Comparison of ENCODE assay signal across 1 cellular context in genomic region chr3:48430359-48431101, GRCh38.
TF ChIP-seq lines count a peak whose summit lies in the region.

No MANE protein-coding gene starts in this region.

TF ChIP-seq in HepG2, 621 proteins besides CTCF, POLR2A, EP300 and RAD21 (continued from another document and continues in another):
- TF ChIP-seq, protein P1, sequence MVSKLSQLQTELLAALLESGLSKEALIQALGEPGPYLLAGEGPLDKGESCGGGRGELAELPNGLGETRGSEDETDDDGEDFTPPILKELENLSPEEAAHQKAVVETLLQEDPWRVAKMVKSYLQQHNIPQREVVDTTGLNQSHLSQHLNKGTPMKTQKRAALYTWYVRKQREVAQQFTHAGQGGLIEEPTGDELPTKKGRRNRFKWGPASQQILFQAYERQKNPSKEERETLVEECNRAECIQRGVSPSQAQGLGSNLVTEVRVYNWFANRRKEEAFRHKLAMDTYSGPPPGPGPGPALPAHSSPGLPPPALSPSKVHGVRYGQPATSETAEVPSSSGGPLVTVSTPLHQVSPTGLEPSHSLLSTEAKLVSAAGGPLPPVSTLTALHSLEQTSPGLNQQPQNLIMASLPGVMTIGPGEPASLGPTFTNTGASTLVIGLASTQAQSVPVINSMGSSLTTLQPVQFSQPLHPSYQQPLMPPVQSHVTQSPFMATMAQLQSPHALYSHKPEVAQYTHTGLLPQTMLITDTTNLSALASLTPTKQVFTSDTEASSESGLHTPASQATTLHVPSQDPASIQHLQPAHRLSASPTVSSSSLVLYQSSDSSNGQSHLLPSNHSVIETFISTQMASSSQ (IDR thresholded peaks at IDR 0.05; ENCODE audit: low read depth), result 0 out of 2 replicates have a peak, but pooled peaks have one; percentile 5
- TF ChIP-seq, protein P1 (CRISPR knock-in tag; IDR thresholded peaks at IDR 0.05; ENCODE audit: borderline replicate concordance), result 0 out of 2 replicates have a peak, but pooled peaks have one; percentile 12
- 0 out of 2 replicates have a peak, but pooled peaks have one; percentile 7 for TF ChIP-seq ARHGAP35 (CRISPR knock-in tag; IDR thresholded peaks at IDR 0.05; ENCODE audit: borderline replicate concordance)
- peak; percentile 9 for TF ChIP-seq CBX1 (IDR thresholded peaks at IDR 0.05; ENCODE audit: low read depth)
- peak; percentile 51 for TF ChIP-seq TOPORS (CRISPR knock-in tag; IDR thresholded peaks at IDR 0.05)
- TF ChIP-seq KLF11 (CRISPR knock-in tag; IDR thresholded peaks at IDR 0.05), result peak; percentile 7; the same call in 1 of the 2 replicates
- TF ChIP-seq ZNF781 (CRISPR knock-in tag; IDR thresholded peaks at IDR 0.05; ENCODE audit: borderline replicate concordance, not compliant biosample characterization), result no peak
- no peak for TF ChIP-seq ELF3 (CRISPR knock-in tag; IDR thresholded peaks at IDR 0.05)
- peak; percentile 61 for TF ChIP-seq ZBTB34 (CRISPR knock-in tag; IDR thresholded peaks at IDR 0.05)
- TF ChIP-seq ZNF280B (CRISPR knock-in tag; IDR thresholded peaks at IDR 0.05; ENCODE audit: borderline replicate concordance), result no peak
- TF ChIP-seq RFXANK (CRISPR knock-in tag; IDR thresholded peaks at IDR 0.05), result no peak
- no peak for TF ChIP-seq CREM (IDR thresholded peaks at IDR 0.05)
- TF ChIP-seq CREM (CRISPR knock-in tag; IDR thresholded peaks at IDR 0.05), result no peak
- TF ChIP-seq ZNF850 (CRISPR knock-in tag; conservative IDR thresholded peaks at IDR 0.05), result peak; percentile 8; the same call in 1 of the 2 replicates
- no peak for TF ChIP-seq STAT5B (CRISPR knock-in tag; IDR thresholded peaks at IDR 0.05)
- TF ChIP-seq, protein P2, sequence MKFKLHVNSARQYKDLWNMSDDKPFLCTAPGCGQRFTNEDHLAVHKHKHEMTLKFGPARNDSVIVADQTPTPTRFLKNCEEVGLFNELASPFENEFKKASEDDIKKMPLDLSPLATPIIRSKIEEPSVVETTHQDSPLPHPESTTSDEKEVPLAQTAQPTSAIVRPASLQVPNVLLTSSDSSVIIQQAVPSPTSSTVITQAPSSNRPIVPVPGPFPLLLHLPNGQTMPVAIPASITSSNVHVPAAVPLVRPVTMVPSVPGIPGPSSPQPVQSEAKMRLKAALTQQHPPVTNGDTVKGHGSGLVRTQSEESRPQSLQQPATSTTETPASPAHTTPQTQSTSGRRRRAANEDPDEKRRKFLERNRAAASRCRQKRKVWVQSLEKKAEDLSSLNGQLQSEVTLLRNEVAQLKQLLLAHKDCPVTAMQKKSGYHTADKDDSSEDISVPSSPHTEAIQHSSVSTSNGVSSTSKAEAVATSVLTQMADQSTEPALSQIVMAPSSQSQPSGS (CRISPR knock-in tag; IDR thresholded peaks at IDR 0.05), result peak; percentile 15
- TF ChIP-seq HNRNPLL (IDR thresholded peaks at IDR 0.05; ENCODE audit: low read depth, low read length, poor library complexity, severe bottlenecking), result no peak
- no peak for TF ChIP-seq GLI4 (CRISPR knock-in tag; IDR thresholded peaks at IDR 0.05; ENCODE audit: borderline replicate concordance)
- 0 out of 2 replicates have a peak, but pooled peaks have one; percentile 11 for TF ChIP-seq KLF9 (CRISPR knock-in tag; IDR thresholded peaks at IDR 0.05; ENCODE audit: low read depth)
- 0 out of 2 replicates have a peak, but pooled peaks have one; percentile 14 for TF ChIP-seq NCOA1 (CRISPR knock-in tag; IDR thresholded peaks at IDR 0.05)
- 0 out of 2 replicates have a peak, but pooled peaks have one; percentile 14 for TF ChIP-seq MTF2 (CRISPR knock-in tag; IDR thresholded peaks at IDR 0.05; ENCODE audit: borderline replicate concordance)
- TF ChIP-seq TFAP4 (IDR thresholded peaks at IDR 0.05; ENCODE audit: borderline replicate concordance, low read depth), result 0 out of 2 replicates have a peak, but pooled peaks have one; percentile 1
- TF ChIP-seq ZNF839 (CRISPR knock-in tag; IDR thresholded peaks at IDR 0.05; ENCODE audit: borderline replicate concordance), result 0 out of 2 replicates have a peak, but pooled peaks have one; percentile 47
- TF ChIP-seq ISX (CRISPR knock-in tag; conservative IDR thresholded peaks at IDR 0.05), result no peak
- TF ChIP-seq, protein P3, sequence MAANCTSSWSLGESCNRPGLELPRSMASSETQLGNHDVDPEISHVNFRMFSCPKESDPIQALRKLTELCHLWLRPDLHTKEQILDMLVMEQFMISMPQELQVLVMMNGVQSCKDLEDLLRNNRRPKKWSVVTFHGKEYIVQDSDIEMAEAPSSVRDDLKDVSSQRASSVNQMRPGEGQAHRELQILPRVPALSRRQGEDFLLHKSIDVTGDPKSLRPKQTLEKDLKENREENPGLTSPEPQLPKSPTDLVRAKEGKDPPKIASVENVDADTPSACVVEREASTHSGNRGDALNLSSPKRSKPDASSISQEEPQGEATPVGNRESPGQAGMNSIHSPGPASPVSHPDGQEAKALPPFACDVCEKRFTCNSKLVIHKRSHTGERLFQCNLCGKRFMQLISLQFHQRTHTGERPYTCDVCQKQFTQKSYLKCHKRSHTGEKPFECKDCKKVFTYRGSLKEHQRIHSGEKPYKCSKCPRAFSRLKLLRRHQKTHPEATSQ (CRISPR knock-in tag; IDR thresholded peaks at IDR 0.05; ENCODE audit: borderline replicate concordance), result 0 out of 2 replicates have a peak, but pooled peaks have one; percentile 39
- no peak for TF ChIP-seq ZNF772 (CRISPR knock-in tag; IDR thresholded peaks at IDR 0.05)
- no peak; the same call in 1 of the 2 replicates for TF ChIP-seq DMAP1 (CRISPR knock-in tag; IDR thresholded peaks at IDR 0.05)
- TF ChIP-seq RNF219 (CRISPR knock-in tag; IDR thresholded peaks at IDR 0.05), result 0 out of 2 replicates have a peak, but pooled peaks have one; percentile 8
- no peak for TF ChIP-seq KLF16 (CRISPR knock-in tag; IDR thresholded peaks at IDR 0.05)
- 0 out of 2 replicates have a peak, but pooled peaks have one; percentile 3 for TF ChIP-seq REPIN1 (CRISPR knock-in tag; IDR thresholded peaks at IDR 0.05; ENCODE audit: borderline replicate concordance, low read depth)
- TF ChIP-seq ZNF260 (CRISPR knock-in tag; IDR thresholded peaks at IDR 0.05; ENCODE audit: borderline replicate concordance, low read depth), result no peak
- TF ChIP-seq SNAPC4 (CRISPR knock-in tag; IDR thresholded peaks at IDR 0.05), result peak; percentile 4; the same call in 1 of the 2 replicates
- TF ChIP-seq, protein P4, sequence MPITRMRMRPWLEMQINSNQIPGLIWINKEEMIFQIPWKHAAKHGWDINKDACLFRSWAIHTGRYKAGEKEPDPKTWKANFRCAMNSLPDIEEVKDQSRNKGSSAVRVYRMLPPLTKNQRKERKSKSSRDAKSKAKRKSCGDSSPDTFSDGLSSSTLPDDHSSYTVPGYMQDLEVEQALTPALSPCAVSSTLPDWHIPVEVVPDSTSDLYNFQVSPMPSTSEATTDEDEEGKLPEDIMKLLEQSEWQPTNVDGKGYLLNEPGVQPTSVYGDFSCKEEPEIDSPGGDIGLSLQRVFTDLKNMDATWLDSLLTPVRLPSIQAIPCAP (CRISPR knock-in tag; IDR thresholded peaks at IDR 0.05; ENCODE audit: low read depth), result no peak
- 0 out of 2 replicates have a peak, but pooled peaks have one; percentile 13 for TF ChIP-seq ZNF619 (CRISPR knock-in tag; IDR thresholded peaks at IDR 0.05)
- TF ChIP-seq HMGA1 (CRISPR knock-in tag; conservative IDR thresholded peaks at IDR 0.05), result no peak
- TF ChIP-seq AHR (CRISPR knock-in tag; IDR thresholded peaks at IDR 0.05), result no peak
- no peak for TF ChIP-seq AGO2 (optimal IDR thresholded peaks at IDR 0.05; ENCODE audit: low read depth, low read length)
- 0 out of 2 replicates have a peak, but pooled peaks have one; percentile 24 for TF ChIP-seq ZBTB1 (CRISPR knock-in tag; IDR thresholded peaks at IDR 0.05; ENCODE audit: borderline replicate concordance)
- no peak for TF ChIP-seq PAF1 (CRISPR knock-in tag; IDR thresholded peaks at IDR 0.05)
- TF ChIP-seq KAT7 (CRISPR knock-in tag; IDR thresholded peaks at IDR 0.05; ENCODE audit: borderline replicate concordance), result peak; percentile 23; the same call in 1 of the 2 replicates
- no peak; the same call in 1 of the 2 replicates for TF ChIP-seq ZNF430 (CRISPR knock-in tag; IDR thresholded peaks at IDR 0.05)
- 0 out of 2 replicates have a peak, but pooled peaks have one; percentile 36 for TF ChIP-seq SIN3A (IDR thresholded peaks at IDR 0.05; ENCODE audit: borderline replicate concordance, low read depth, low read length)
- no peak for TF ChIP-seq CEBPB (IDR thresholded peaks at IDR 0.05; ENCODE audit: borderline replicate concordance, low read depth, low read length)
